ENCODE assay signal across 9 cellular contexts in the genomic region with DNA sequence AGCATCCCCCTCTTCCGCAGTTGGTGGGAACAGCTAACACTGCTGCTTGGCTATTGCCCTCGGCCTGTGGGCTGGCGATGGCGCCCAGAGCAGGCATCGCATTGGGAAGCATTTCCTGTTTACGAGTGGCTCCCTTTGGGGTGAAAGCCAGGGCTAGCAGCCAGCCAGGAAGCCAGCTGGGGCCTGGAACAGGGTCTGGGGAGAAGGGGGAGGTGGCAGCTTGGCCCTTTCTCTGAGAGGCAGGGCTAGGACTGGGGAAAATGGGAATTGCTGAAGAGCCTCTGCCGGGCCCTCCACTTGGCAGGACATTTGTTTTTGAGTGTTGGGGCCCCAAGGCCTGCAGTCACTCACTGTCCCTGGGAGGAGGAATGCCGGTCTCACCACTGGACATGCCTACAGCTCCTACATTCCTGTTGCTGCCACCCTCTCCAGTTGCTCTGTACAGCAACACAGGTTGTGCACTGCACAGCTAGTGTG. TPM values are rescaled to one million over a fixed set of nuclear protein-coding genes. Genes with fewer than 3 reads are reported as not detected.
DNase-seq lines count a peak whose midpoint lies in the region; ATAC-seq, FAIRE-seq and TF ChIP-seq lines count a peak whose summit lies in the region.
"Had no signal": no experiment of that assay in that cellular context is flagged by ENCODE, and none has a peak within 500 bp of the region (broad histone marks: within the 10 kb centered on the region; RNA-seq: fewer than 3 reads in every experiment).

No MANE protein-coding gene starts in this region.

- peak overlapping the region; percentile 91 for H3K27ac Mint-ChIP-seq in HFFc6

- peaks cover 0 to 21% of the 10 kb centered on the region in 2 donors for H3K27me3 ChIP-seq in left lung

- peaks cover 50 to 90% of the 10 kb centered on the region in 2 donors for H3K4me1 ChIP-seq in left lung

- ATAC-seq in left lung = peak; percentile 15

- peaks cover 57% of the 10 kb centered on the region for H3K4me1 Mint-ChIP-seq in HFFc6 (ENCODE audit: low read depth)

- H3K4me3 ChIP-seq in choroid plexus epithelial cell (ENCODE audit: low read depth, low read length) (no peak overlapping the region), left lung (no peak overlapping the region)

- TF ChIP-seq CTCF in HFFc6 (IDR thresholded peaks at IDR 0.05) = no peak
- TF ChIP-seq CTCF in choroid plexus epithelial cell (conservative IDR thresholded peaks at IDR 0.05; ENCODE audit: low read depth, low read length) = no peak
- TF ChIP-seq CTCF in left lung (IDR thresholded peaks at IDR 0.05) = no peak
- TF ChIP-seq CTCF in D721Med (IDR thresholded peaks at IDR 0.05; ENCODE audit: insufficient read depth, missing control alignments) = no peak

- H3K27me3 Mint-ChIP-seq in HFFc6 (ENCODE audit: insufficient read depth) = peaks cover 7% of the 10 kb centered on the region

- H3K9me3 Mint-ChIP-seq in HFFc6 = no peaks in the 10 kb centered on the region

- H3K27ac ChIP-seq in left lung (peak overlapping the region; percentile 72 to 75), substantia nigra (ENCODE audit: low read depth, low read length, poor library complexity, severe bottlenecking) (peak overlapping the region; percentile 93)
- H3K27ac ChIP-seq: VCaP had no signal

- H3K36me3 ChIP-seq in left lung = peaks cover 0 to 11% of the 10 kb centered on the region in 2 donors

- peak overlapping the region; percentile 31; the same call in 1 of the 2 replicates for H3K4me3 Mint-ChIP-seq in HFFc6

- no peaks in the 10 kb centered on the region for H3K9me3 ChIP-seq in left lung

- no peak for FAIRE-seq in D721Med (lab: Jason Lieb, UNC)

- intact Hi-C loops in left lung (cut with DNase I) = loop anchor here in 1 of 2 donors (10.0 kb wide), 1 partner anchor 46 kb away; no protein-coding TSS in a partner anchor

- H3K36me3 Mint-ChIP-seq in HFFc6 (ENCODE audit: low read depth) = no peaks in the 10 kb centered on the region

- DNase-seq in HFFc6 (peak; percentile 36), choroid plexus epithelial cell (ENCODE audit: low read depth) (peak; percentile 34), left lung (peak; percentile 73 to 81), substantia nigra (lab: John Stamatoyannopoulos, UW) (peak; percentile 45 to 93 (median 84)), NCI-H1048 (lab: John Stamatoyannopoulos, UW) (no peak), NCI-H82 (lab: John Stamatoyannopoulos, UW) (no peak), COR-L47 (lab: John Stamatoyannopoulos, UW) (no peak), D721Med (ENCODE audit: insufficient read length, low spot score) (no peak)

RNA-seq across cellular contexts. Expression of a gene that starts 2.5 kb away (rescaled TPM):
- 10 to 100 TPM; 82.0 to 96.1 (median 86.5) TPM for total RNA-seq in HFFc6 (2021; fragmentation: NEBNext Ultra II Directional; extraction: Animal tissue kit (Norgen Biotek cat#: 25700))
- 10 to 100 TPM; 58.1 to 96.3 TPM for total RNA-seq in left lung

RNA-seq across cellular contexts. Expression of a gene that starts 41.9 kb away (rescaled TPM):
- under 1 TPM in 2 of 6 experiments, not detected in 4; 0.09 TPM for total RNA-seq in HFFc6 (2021; fragmentation: NEBNext Ultra II Directional; extraction: Animal tissue kit (Norgen Biotek cat#: 25700))
- total RNA-seq in left lung = 1 to 10 TPM; 2.1 to 4.1 TPM

Comparison
In these comparisons a context has a peak if more than half of its experiments do, and no peak if none do; other contexts are left out.
1. DNase-seq: peak in HFFc6 (single experiment), choroid plexus epithelial cell (single experiment), left lung (2 of 2) and substantia nigra (49 of 49); none in NCI-H1048 (single experiment), NCI-H82 (single experiment), COR-L47 (single experiment) and D721Med (single experiment).